In the genomic region with DNA sequence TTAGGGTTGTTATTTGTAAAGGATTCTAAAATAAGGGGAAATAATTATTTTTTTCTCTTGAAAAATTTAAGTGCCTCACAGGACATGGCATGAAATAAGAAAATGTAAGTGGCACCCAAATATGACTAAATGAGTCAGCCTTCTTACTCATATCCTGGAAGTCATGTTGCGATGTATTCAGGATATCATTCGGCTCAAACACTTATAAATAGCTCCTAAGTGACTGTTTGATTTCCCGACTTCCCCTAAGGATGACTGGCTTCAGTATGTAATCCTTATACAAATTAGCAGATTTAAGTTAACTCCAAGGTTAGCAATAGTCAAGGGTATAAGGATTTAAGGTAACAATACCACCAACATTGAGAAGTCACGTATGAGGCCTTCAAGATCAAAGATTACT, we compare ENCODE assay signal across 15 cellular contexts. TPM values are rescaled to one million over a fixed set of nuclear protein-coding genes. Genes with fewer than 3 reads are reported as not detected.
A peak's percentile ranks its signal among the peaks of the same experiment; 100 is the strongest.
DNase-seq lines count a peak whose midpoint lies in the region; ATAC-seq lines count a peak whose summit lies in the region.
"Had no signal": no experiment of that assay in that cellular context is flagged by ENCODE, and none has a peak within 500 bp of the region (broad histone marks: within the 10 kb centered on the region; RNA-seq: fewer than 3 reads in every experiment).

No MANE protein-coding gene starts in this region.

- no peaks in the 10 kb centered on the region for H3K79me2 ChIP-seq in trophoblast cell (ENCODE audit: control insufficient read depth, insufficient read depth, low read length, poor library complexity)

- H3K18ac ChIP-seq in trophoblast cell (ENCODE audit: low read length) = no peak overlapping the region

- no peaks in the 10 kb centered on the region for H3K36me3 ChIP-seq in trophoblast cell (ENCODE audit: control insufficient read depth in 1 of 2, insufficient read depth in 2 of 2, low read length in 2 of 2)

- H2AK5ac ChIP-seq in trophoblast cell (ENCODE audit: low read length) = no peak overlapping the region

- H3K27me3 ChIP-seq in trophoblast cell (ENCODE audit: insufficient read depth, low read length) = no peaks in the 10 kb centered on the region

- no peak overlapping the region for H3K4me2 ChIP-seq in trophoblast cell (ENCODE audit: low read length)
- H3K4me2 ChIP-seq: PC-9 had no signal

- H2BK5ac ChIP-seq in trophoblast cell (ENCODE audit: low read depth, low read length, poor library complexity) = no peak overlapping the region

- no peaks in the 10 kb centered on the region for H3K9me3 Mint-ChIP-seq in activated CD8-positive, alpha-beta T cell treated with anti-CD3 and anti-CD28 coated beads, Interleukin-2, amount 10 ng/mL, durations not matched to agents 7 days and 5 days (ENCODE audit: insufficient read depth)

- ATAC-seq in activated CD8-positive, alpha-beta T cell treated with anti-CD3 and anti-CD28 coated beads, Interleukin-2, amount 10 ng/mL, durations not matched to agents 7 days and 5 days = no peak
- no peak for ATAC-seq in GM21526 (IDR thresholded peaks at IDR 0.05; ENCODE audit: low FRiP score, unreplicated experiment)
- ATAC-seq: mucosa of descending colon, sciatic nerve, WTC11 had no signal

- H3K14ac ChIP-seq in trophoblast cell (ENCODE audit: low read length) = no peak overlapping the region

- H3K4me3 ChIP-seq in trophoblast cell (ENCODE audit: low read depth, low read length) = no peak overlapping the region
- H3K4me3 ChIP-seq: mucosa of descending colon, PC-9 had no signal

- H4K12ac ChIP-seq in trophoblast cell (ENCODE audit: low read depth, low read length) = no peak overlapping the region

- H4K91ac ChIP-seq in trophoblast cell (ENCODE audit: low read depth, low read length) = no peak overlapping the region

- no peaks in the 10 kb centered on the region for H3K36me3 Mint-ChIP-seq in activated CD8-positive, alpha-beta T cell treated with anti-CD3 and anti-CD28 coated beads, Interleukin-2, amount 10 ng/mL, durations not matched to agents 7 days and 5 days (ENCODE audit: low read depth)
- H3K36me3 Mint-ChIP-seq: WTC11 had no signal

- H3K4me1 Mint-ChIP-seq in activated CD8-positive, alpha-beta T cell treated with anti-CD3 and anti-CD28 coated beads, Interleukin-2, amount 10 ng/mL, durations not matched to agents 7 days and 5 days (ENCODE audit: low read depth) = no peaks in the 10 kb centered on the region
- H3K4me1 Mint-ChIP-seq: WTC11 had no signal

- H3K27me3 Mint-ChIP-seq in activated CD8-positive, alpha-beta T cell treated with anti-CD3 and anti-CD28 coated beads, Interleukin-2, amount 10 ng/mL, durations not matched to agents 7 days and 5 days (ENCODE audit: low read depth) = no peaks in the 10 kb centered on the region

- no peak overlapping the region for H4K8ac ChIP-seq in trophoblast cell (ENCODE audit: low read depth, low read length)

- no peak overlapping the region for H3K23ac ChIP-seq in trophoblast cell (ENCODE audit: low read length)

- H3K4ac ChIP-seq in trophoblast cell (ENCODE audit: low read depth, low read length) = no peak overlapping the region

- no peak overlapping the region for H2BK120ac ChIP-seq in trophoblast cell (ENCODE audit: insufficient read depth, low read length, poor library complexity)

- no peaks in the 10 kb centered on the region for H3K9me3 ChIP-seq in trophoblast cell (ENCODE audit: insufficient read depth, low read depth, low read length)
- H3K9me3 ChIP-seq: mucosa of descending colon had no signal

- WGBS in trophoblast cell (ENCODE audit: extremely low coverage, insufficient coverage, insufficient read length) = no CpG with 5 or more reads among the region's 4 CpGs

- CTCF ChIA-PET in activated CD8-positive, alpha-beta T cell treated with anti-CD3 and anti-CD28 coated beads, Interleukin-2, amount 10 ng/mL, durations not matched to agents 7 days and 5 days (lab: Charles Lee) = no interaction called here

- no peak overlapping the region for H3K9ac ChIP-seq in trophoblast cell (ENCODE audit: low read length)

- DNase-seq in AG08395 (ENCODE audit: low spot score) = peak; percentile 57
- peak; percentile 85 for DNase-seq in HS-5 (ENCODE audit: low read depth)
- peak; percentile 48 for DNase-seq in amniotic epithelial cell (ENCODE audit: low read depth)
- DNase-seq in glomerular visceral epithelial cell (ENCODE audit: extremely low spot score) = peak; percentile 53
- no peak for DNase-seq in activated CD8-positive, alpha-beta T cell treated with anti-CD3 and anti-CD28 coated beads, Interleukin-2, amount 10 ng/mL, durations not matched to agents 7 days and 5 days
- no peak for DNase-seq in NCI-H446 (lab: John Stamatoyannopoulos, UW)
- DNase-seq in trophoblast cell = no peak
- DNase-seq: mucosa of descending colon, NCI-H1436 had no signal

- POLR2A ChIA-PET in activated CD8-positive, alpha-beta T cell treated with anti-CD3 and anti-CD28 coated beads, Interleukin-2, amount 10 ng/mL, durations not matched to agents 7 days and 5 days (lab: Charles Lee) = no interaction called here

- no peak overlapping the region for H3K27ac ChIP-seq in trophoblast cell (ENCODE audit: low read depth, low read length)
- H3K27ac ChIP-seq: C4-2B, HL-60, PC-9 had no signal

- H2BK12ac ChIP-seq in trophoblast cell (ENCODE audit: low read length) = no peak overlapping the region

- H3K27ac Mint-ChIP-seq in activated CD8-positive, alpha-beta T cell treated with anti-CD3 and anti-CD28 coated beads, Interleukin-2, amount 10 ng/mL, durations not matched to agents 7 days and 5 days = no peak overlapping the region
- H3K27ac Mint-ChIP-seq: WTC11 had no signal

- H2AFZ ChIP-seq in trophoblast cell (ENCODE audit: insufficient read depth, low read length, poor library complexity) = no peak overlapping the region
- H2AFZ ChIP-seq: PC-9 had no signal

- no peak overlapping the region for H3K4me3 Mint-ChIP-seq in activated CD8-positive, alpha-beta T cell treated with anti-CD3 and anti-CD28 coated beads, Interleukin-2, amount 10 ng/mL, durations not matched to agents 7 days and 5 days
- H3K4me3 Mint-ChIP-seq: WTC11 had no signal

- H3K4me1 ChIP-seq in trophoblast cell (ENCODE audit: control insufficient read depth in 1 of 2, insufficient read depth in 2 of 2, low read length in 2 of 2) = no peaks in the 10 kb centered on the region

- H3K79me1 ChIP-seq in trophoblast cell (ENCODE audit: low read length) = no peaks in the 10 kb centered on the region

RNA-seq across cellular contexts. Expression of a gene that starts 57.3 kb away (rescaled TPM):
- total RNA-seq in activated CD8-positive, alpha-beta T cell treated with anti-CD3 and anti-CD28 coated beads, Interleukin-2, amount 10 ng/mL, durations not matched to agents 7 days and 5 days = not detected
- polyA plus RNA-seq in trophoblast cell (2013) = 0.11 and 0.29 TPM in 2 replicates
- total RNA-seq: mucosa of descending colon, PC-9, WTC11 had no signal

Comparison
In these comparisons a context has a peak if more than half of its experiments do, and no peak if none do; other contexts are left out.
1. DNase-seq: peak in AG08395 (single experiment), HS-5 (single experiment), amniotic epithelial cell (single experiment) and glomerular visceral epithelial cell (single experiment); none in activated CD8-positive, alpha-beta T cell treated with anti-CD3 and anti-CD28 coated beads, Interleukin-2, amount 10 ng/mL, durations not matched to agents 7 days and 5 days (single experiment), NCI-H446 (0 of 2) and trophoblast cell (0 of 2).